ENCODE assay signal across 8 cellular contexts in genomic region chr14:75578099-75578785, GRCh38. TPM values are rescaled to one million over a fixed set of nuclear protein-coding genes. Genes with fewer than 3 reads are reported as not detected.
DNase-seq lines count a peak whose midpoint lies in the region; ATAC-seq, FAIRE-seq and TF ChIP-seq lines count a peak whose summit lies in the region.

TSS of gene FLVCR2 (plus strand) at chr14:75578620. CDS start at chr14:75578973, 353 bp downstream.

- peak within 1 kb of the TSS; percentile 96 for H3K56ac ChIP-seq in mesendoderm (ENCODE audit: low read length)

- FAIRE-seq in endothelial cell of umbilical vein (lab: Jason Lieb, UNC) = peak; percentile 18

- TF ChIP-seq CTCF in HFFc6 (IDR thresholded peaks at IDR 0.05) (no peak), endothelial cell of umbilical vein (IDR thresholded peaks at IDR 0.05; ENCODE audit: extremely low read depth in 1 of 2, insufficient read depth in 1 of 2, low read depth in 1 of 2, low read length in 2 of 2) (no peak)

- peak within 1 kb of the TSS; percentile 78 for H3K18ac ChIP-seq in mesendoderm (ENCODE audit: low read length)

- H3K79me1 ChIP-seq in mesendoderm (ENCODE audit: low read length) = peaks cover 2% of the 10 kb centered on the region

- POLR2A ChIA-PET in endothelial cell of umbilical vein (lab: Charles Lee) = interaction anchor here (1.0 kb wide), 1 partner anchor 83 kb away, joined by 3 read pairs; the partner anchor contains the start of genes ERG28 and TTLL5

- no peak within 1 kb of the TSS for H2BK15ac ChIP-seq in mesendoderm (replicated peaks; ENCODE audit: low read depth)

- intact Hi-C loops in endothelial cell of umbilical vein (cut with micrococcal nuclease) = loop anchor here (2.0 kb wide), 1 partner anchor 809 kb away; no protein-coding TSS in a partner anchor

- H3K4me3 ChIP-seq in endothelial cell of umbilical vein (replicated peaks in 1 of 3; ENCODE audit: insufficient read depth in 1 of 3, low read depth in 1 of 3, low read length in 3 of 3) = peak within 1 kb of the TSS; percentile 50 to 83 (median 64)
- peak within 1 kb of the TSS; percentile 57 for H3K4me3 ChIP-seq in mesendoderm (ENCODE audit: low read length)

- BruUV-seq in endothelial cell of umbilical vein (replicated peaks; lab: Mats Ljungman, UMichigan) = no TSS peak

- dilution Hi-C loops in endothelial cell of umbilical vein (cut with MboI; ENCODE audit: extremely low pct_ligation_motif_present, low sequenced_read_pairs) = no loop called here

- H3K9ac ChIP-seq in endothelial cell of umbilical vein (replicated peaks; ENCODE audit: extremely low read depth, insufficient read depth, low read length) (peak within 1 kb of the TSS; percentile 27), mesendoderm (ENCODE audit: low read length) (peak within 1 kb of the TSS; percentile 78)

- no peaks in the 10 kb centered on the region for H3K9me3 Mint-ChIP-seq in HFFc6
- H3K9me3 Mint-ChIP-seq in activated CD8-positive, alpha-beta memory T cell treated with anti-CD3 and anti-CD28 coated beads, Interleukin-2, amount 10 ng/mL, durations not matched to agents 7 days and 5 days (ENCODE audit: low read depth) = no peaks in the 10 kb centered on the region

- no peak for TF ChIP-seq POLR2A in endothelial cell of umbilical vein (IDR thresholded peaks at IDR 0.05; ENCODE audit: low read depth, low read length)

- ATAC-seq in activated CD8-positive, alpha-beta memory T cell treated with anti-CD3 and anti-CD28 coated beads, Interleukin-2, amount 10 ng/mL, durations not matched to agents 7 days and 5 days = peak; percentile 60
- ATAC-seq in GM19467 (IDR thresholded peaks at IDR 0.05; ENCODE audit: unreplicated experiment) = no peak

- no peak within 1 kb of the TSS for H3K4ac ChIP-seq in mesendoderm (ENCODE audit: low read depth, low read length)

- no peaks in the 10 kb centered on the region for H3K9me1 ChIP-seq in endothelial cell of umbilical vein (replicated peaks; ENCODE audit: control insufficient read depth, extremely low read depth, insufficient read depth, low read length)

- H2BK120ac ChIP-seq in mesendoderm (ENCODE audit: low read depth, low read length) = no peak within 1 kb of the TSS

- DNase-seq in GDM1 (lab: John Stamatoyannopoulos, UW) (peak; percentile 40), HFFc6 (peak; percentile 41), NCI-H2227 treated with DMSO at 0.1 percent for 48 hours (lab: John Stamatoyannopoulos, UW) (peak; percentile 19), endothelial cell of umbilical vein (ENCODE audit: low read depth, low spot score) (peak; percentile 64), mesendoderm (peak; percentile 77)
- peak; percentile 59 for DNase-seq in activated CD8-positive, alpha-beta memory T cell treated with anti-CD3 and anti-CD28 coated beads, Interleukin-2, amount 10 ng/mL, durations not matched to agents 7 days and 5 days
- DNase-seq in stimulated activated CD8-positive, alpha-beta memory T cell treated with anti-CD3 and anti-CD28 coated beads, Interleukin-2, amount 100 ng/mL, for 48 hours (ENCODE audit: low read depth in 2 of 2) = peak; percentile 30 to 34

- H3K4me2 ChIP-seq in endothelial cell of umbilical vein (ENCODE audit: insufficient read depth, low read length) (peak within 1 kb of the TSS; percentile 99), mesendoderm (ENCODE audit: low read length) (peak within 1 kb of the TSS; percentile 97)

- no peak within 1 kb of the TSS for H2AK5ac ChIP-seq in mesendoderm (ENCODE audit: low read length)

- peak within 1 kb of the TSS; percentile 96 for H2AFZ ChIP-seq in endothelial cell of umbilical vein (ENCODE audit: low read depth, low read length)

- H3K36me3 ChIP-seq in endothelial cell of umbilical vein (ENCODE audit: control insufficient read depth in 2 of 2, extremely low read depth in 1 of 2, insufficient read depth in 2 of 2, low read length in 2 of 2) (no peaks in the 10 kb centered on the region), mesendoderm (ENCODE audit: control insufficient read depth, insufficient read depth, low read length) (no peaks in the 10 kb centered on the region)

- no peak within 1 kb of the TSS for H4K8ac ChIP-seq in mesendoderm (ENCODE audit: low read depth, low read length)

- H4K5ac ChIP-seq in mesendoderm (ENCODE audit: low read length) = no peak within 1 kb of the TSS

- no peaks in the 10 kb centered on the region for H3K79me2 ChIP-seq in endothelial cell of umbilical vein (ENCODE audit: control insufficient read depth, insufficient read depth, low read length)
- H3K79me2 ChIP-seq in mesendoderm (ENCODE audit: control insufficient read depth, insufficient read depth, low read length) = no peaks in the 10 kb centered on the region

- H3K4me1 ChIP-seq in endothelial cell of umbilical vein (ENCODE audit: control insufficient read depth, extremely low read depth, insufficient read depth, low read length) (peaks cover 18% of the 10 kb centered on the region), mesendoderm (ENCODE audit: control insufficient read depth, low read depth, low read length) (peaks cover 6% of the 10 kb centered on the region)

- no CpG with 5 or more reads among the region's 49 CpGs for WGBS in mesendoderm (ENCODE audit: extremely low coverage, insufficient coverage, low lambda C conversion rate)

- H3K27me3 ChIP-seq in endothelial cell of umbilical vein (ENCODE audit: control insufficient read depth in 2 of 2, insufficient read depth in 2 of 2, low read length in 2 of 2) = peaks cover 0 to 4% of the 10 kb centered on the region in 2 experiments
- no peaks in the 10 kb centered on the region for H3K27me3 ChIP-seq in mesendoderm (ENCODE audit: insufficient read depth, low read length, poor library complexity)

- H3K27ac ChIP-seq in endothelial cell of umbilical vein (ENCODE audit: insufficient read depth, low read depth, low read length) (no peak within 1 kb of the TSS), mesendoderm (ENCODE audit: low read depth, low read length) (peak within 1 kb of the TSS; percentile 55)

- peak within 1 kb of the TSS; percentile 74 for H3K27ac Mint-ChIP-seq in HFFc6
- H3K27ac Mint-ChIP-seq in activated CD8-positive, alpha-beta memory T cell treated with anti-CD3 and anti-CD28 coated beads, Interleukin-2, amount 10 ng/mL, durations not matched to agents 7 days and 5 days = peak within 1 kb of the TSS; percentile 53

- H3K36me3 Mint-ChIP-seq in HFFc6 (ENCODE audit: low read depth) = no peaks in the 10 kb centered on the region
- H3K36me3 Mint-ChIP-seq in activated CD8-positive, alpha-beta memory T cell treated with anti-CD3 and anti-CD28 coated beads, Interleukin-2, amount 10 ng/mL, durations not matched to agents 7 days and 5 days = no peaks in the 10 kb centered on the region

- H4K20me1 ChIP-seq in endothelial cell of umbilical vein (replicated peaks; ENCODE audit: control insufficient read depth, extremely low read depth, insufficient read depth, low read length) = no peaks in the 10 kb centered on the region

- peaks cover 18% of the 10 kb centered on the region for H3K27me3 Mint-ChIP-seq in HFFc6 (ENCODE audit: insufficient read depth)
- no peaks in the 10 kb centered on the region for H3K27me3 Mint-ChIP-seq in activated CD8-positive, alpha-beta memory T cell treated with anti-CD3 and anti-CD28 coated beads, Interleukin-2, amount 10 ng/mL, durations not matched to agents 7 days and 5 days

- H2BK5ac ChIP-seq in mesendoderm (ENCODE audit: low read length) = no peak within 1 kb of the TSS

- peak within 1 kb of the TSS; percentile 80 for H3K23ac ChIP-seq in mesendoderm (ENCODE audit: low read length)

- H3K4me1 Mint-ChIP-seq in HFFc6 (ENCODE audit: low read depth) = peaks cover 19% of the 10 kb centered on the region
- H3K4me1 Mint-ChIP-seq in activated CD8-positive, alpha-beta memory T cell treated with anti-CD3 and anti-CD28 coated beads, Interleukin-2, amount 10 ng/mL, durations not matched to agents 7 days and 5 days = peaks cover 21% of the 10 kb centered on the region

- no peaks in the 10 kb centered on the region for H3K9me3 ChIP-seq in endothelial cell of umbilical vein (replicated peaks; ENCODE audit: control insufficient read depth, insufficient read depth, low read length)

- H3K4me3 Mint-ChIP-seq in HFFc6 = peak within 1 kb of the TSS; percentile 95
- H3K4me3 Mint-ChIP-seq in activated CD8-positive, alpha-beta memory T cell treated with anti-CD3 and anti-CD28 coated beads, Interleukin-2, amount 10 ng/mL, durations not matched to agents 7 days and 5 days = peak within 1 kb of the TSS; percentile 78

- CTCF ChIA-PET in activated CD8-positive, alpha-beta memory T cell treated with anti-CD3 and anti-CD28 coated beads, Interleukin-2, amount 10 ng/mL, durations not matched to agents 7 days and 5 days (lab: Charles Lee) = interaction anchor here (1.0 to 9.9 kb wide), 25 partner anchors 9 to 809 kb away, joined by 3 to 188 read pairs (median 5); partner anchors contain the start of genes BATF, ERG28, IFT43 and TGFB3
- CTCF ChIA-PET in endothelial cell of umbilical vein (lab: Charles Lee) = interaction anchor here (0.7 to 10.0 kb wide), 29 partner anchors 9 to 809 kb away, joined by 3 to 309 read pairs (median 6); partner anchors contain the start of genes ERG28, TGFB3 and TTLL5

TF ChIP-seq in endothelial cell of umbilical vein, 7 proteins besides CTCF, POLR2A, EP300 and RAD21:
- TF ChIP-seq FOS (IDR thresholded peaks at IDR 0.05; ENCODE audit: borderline replicate concordance, insufficient read depth, low read length) (no peak), MAX (IDR thresholded peaks at IDR 0.05; ENCODE audit: insufficient read depth, insufficient read length) (peak; percentile 4), POLR2AphosphoS5 (IDR thresholded peaks at IDR 0.05; ENCODE audit: insufficient read depth, low read depth, low read length) (no peak)

RNA-seq across cellular contexts. Expression of gene FLVCR2, which starts in this region (rescaled TPM):
- total RNA-seq in HFFc6 (2021; fragmentation: NEBNext Ultra II Directional; extraction: Animal tissue kit (Norgen Biotek cat#: 25700)) = 1 to 10 TPM in 4 of 6 experiments, under 1 TPM in 2; 0.27 to 3.1 (median 1.8) TPM
- 1 to 10 TPM; 2.1 to 5.8 TPM for total RNA-seq in activated CD8-positive, alpha-beta memory T cell treated with anti-CD3 and anti-CD28 coated beads, Interleukin-2, amount 10 ng/mL, durations not matched to agents 7 days and 5 days
- total RNA-seq in endothelial cell of umbilical vein = 4.9 and 9.1 TPM in 2 replicates
- polyA plus RNA-seq in endothelial cell of umbilical vein = 1.4 and 1.8 TPM in 2 replicates
- polyA plus RNA-seq in endothelial cell of umbilical vein (2011; cell fraction: cytosol; rRNA removed) = 0.99 and 1.1 TPM in 2 replicates
- 1.9 and 2.2 TPM in 2 replicates for polyA plus RNA-seq in endothelial cell of umbilical vein (2011; cell fraction: nucleus; rRNA removed)
- polyA plus RNA-seq in endothelial cell of umbilical vein (2012) = 1.5 and 2.3 TPM in 2 replicates
- 2.3 and 9.0 TPM in 2 replicates for polyA minus RNA-seq in endothelial cell of umbilical vein
- 5.3 TPM for polyA minus RNA-seq in endothelial cell of umbilical vein (2011; cell fraction: cytosol; rRNA and poly(A)+ RNA removed)
- 1.7 and 2.7 TPM in 2 replicates for polyA minus RNA-seq in endothelial cell of umbilical vein (2011; cell fraction: nucleus; rRNA and poly(A)+ RNA removed)
- 3.3 TPM for polyA plus RNA-seq in mesendoderm (2013, experiment 1 of 2)
- 3.2 TPM for polyA plus RNA-seq in mesendoderm (2013, experiment 2 of 2)

Comparison
In these comparisons a context has a peak if more than half of its experiments do, and no peak if none do; other contexts are left out.
1. DNase-seq: peak in every context shown above with its lines; median percentile 77 in mesendoderm; 64 in endothelial cell of umbilical vein; 59 in activated CD8-positive, alpha-beta memory T cell treated with anti-CD3 and anti-CD28 coated beads, Interleukin-2, amount 10 ng/mL, durations not matched to agents 7 days and 5 days; 41 in HFFc6; 40 in GDM1; 32 in stimulated activated CD8-positive, alpha-beta memory T cell treated with anti-CD3 and anti-CD28 coated beads, Interleukin-2, amount 100 ng/mL, for 48 hours; 19 in NCI-H2227 treated with DMSO at 0.1 percent for 48 hours.